In genomic region chr2:219218279-219219112, GRCh38 we compare ENCODE assay signal across 8 cellular contexts. TPM values are rescaled to one million over a fixed set of nuclear protein-coding genes. Genes with fewer than 3 reads are reported as not detected.
DNase-seq lines count a peak whose midpoint lies in the region; ATAC-seq and TF ChIP-seq lines count a peak whose summit lies in the region.

Gene ABCB6, minus strand, starts transcription at chr2:219218958. Its CDS starts 285 bp downstream, at chr2:219218673.

- H3K4me1 ChIP-seq in colonic mucosa: peaks cover 6% of the 10 kb centered on the region

- H3K27ac Mint-ChIP-seq in activated CD4-positive, alpha-beta T cell treated with anti-CD3 and anti-CD28 coated beads, Interleukin-2, amount 10 ng/mL, durations not matched to agents 7 days and 5 days: peak within 1 kb of the TSS; percentile 86

- peak within 1 kb of the TSS; percentile 65 for H3K4me3 ChIP-seq in colonic mucosa

- intact Hi-C loops in colonic mucosa (cut with DNase I): loop anchor here (5.0 kb wide), 1 partner anchor 46 kb away; the partner anchor contains the start of gene SLC23A3

- peak within 1 kb of the TSS; percentile 71 for H3K4me3 Mint-ChIP-seq in activated CD4-positive, alpha-beta T cell treated with anti-CD3 and anti-CD28 coated beads, Interleukin-2, amount 10 ng/mL, durations not matched to agents 7 days and 5 days

- H3K36me3 ChIP-seq in colonic mucosa: peaks cover 17% of the 10 kb centered on the region

- TF ChIP-seq CTCF in colonic mucosa (IDR thresholded peaks at IDR 0.05): no peak

- H3K27me3 ChIP-seq in colonic mucosa (no peaks in the 10 kb centered on the region), layer of hippocampus (ENCODE audit: control insufficient read depth, insufficient read depth, low read length) (no peaks in the 10 kb centered on the region)

- CTCF ChIA-PET in activated CD4-positive, alpha-beta T cell treated with anti-CD3 and anti-CD28 coated beads, Interleukin-2, amount 10 ng/mL, durations not matched to agents 7 days and 5 days (lab: Charles Lee): interaction anchor here (0.5 to 2.2 kb wide), 17 partner anchors 8 to 1076 kb away, joined by 3 to 6 read pairs (median 4); partner anchors contain the start of genes ANKZF1, ATG9A, CNPPD1 and GLB1L

- DNase-seq in NCI-H2196 treated with DMSO at 0.1 percent for 48 hours (lab: John Stamatoyannopoulos, UW; ENCODE audit: unreplicated experiment): peak; percentile 89
- peak; percentile 89 for DNase-seq in activated CD4-positive, alpha-beta T cell treated with anti-CD3 and anti-CD28 coated beads, Interleukin-2, amount 10 ng/mL, durations not matched to agents 7 days and 5 days
- peak; percentile 97 for DNase-seq in colonic mucosa
- DNase-seq in stimulated activated CD4-positive, alpha-beta T cell treated with anti-CD3 and anti-CD28 coated beads, Interleukin-1b, Interleukin-23, amount 100 ng/mL, for 24 hours (ENCODE audit: low read depth in 4 of 4, low spot score in 1 of 4): peak; percentile 47 to 94 (median 78)
- DNase-seq in NOMO-1 (lab: John Stamatoyannopoulos, UW; ENCODE audit: unreplicated experiment in 2 of 2): no peak

- H3K9me3 ChIP-seq in colonic mucosa: no peaks in the 10 kb centered on the region

- no peaks in the 10 kb centered on the region for H3K9me3 Mint-ChIP-seq in activated CD4-positive, alpha-beta T cell treated with anti-CD3 and anti-CD28 coated beads, Interleukin-2, amount 10 ng/mL, durations not matched to agents 7 days and 5 days

- peak within 1 kb of the TSS; percentile 93 for H3K27ac ChIP-seq in colonic mucosa
- peak within 1 kb of the TSS; percentile 89 for H3K27ac ChIP-seq in layer of hippocampus (ENCODE audit: low read depth, low read length)

- POLR2A ChIA-PET in activated CD4-positive, alpha-beta T cell treated with anti-CD3 and anti-CD28 coated beads, Interleukin-2, amount 10 ng/mL, durations not matched to agents 7 days and 5 days (lab: Charles Lee): interaction anchor here (0.6 to 1.5 kb wide), 2 partner anchors 10 to 43 kb away, joined by 3 read pairs; no protein-coding TSS in a partner anchor

- ATAC-seq in GM18517 (IDR thresholded peaks at IDR 0.05; ENCODE audit: unreplicated experiment) (peak; percentile 70), HG02981 (IDR thresholded peaks at IDR 0.05; ENCODE audit: unreplicated experiment) (peak; percentile 78)

- no peaks in the 10 kb centered on the region for H3K27me3 Mint-ChIP-seq in activated CD4-positive, alpha-beta T cell treated with anti-CD3 and anti-CD28 coated beads, Interleukin-2, amount 10 ng/mL, durations not matched to agents 7 days and 5 days

- H3K4me1 Mint-ChIP-seq in activated CD4-positive, alpha-beta T cell treated with anti-CD3 and anti-CD28 coated beads, Interleukin-2, amount 10 ng/mL, durations not matched to agents 7 days and 5 days: peaks cover 25% of the 10 kb centered on the region

- H3K36me3 Mint-ChIP-seq in activated CD4-positive, alpha-beta T cell treated with anti-CD3 and anti-CD28 coated beads, Interleukin-2, amount 10 ng/mL, durations not matched to agents 7 days and 5 days (ENCODE audit: low read depth): peaks cover 36% of the 10 kb centered on the region

- H3K9ac ChIP-seq in colonic mucosa (ENCODE audit: low read depth in 2 of 2, low read length in 2 of 2): peak within 1 kb of the TSS; percentile 56 to 85

RNA-seq across cellular contexts. Expression of gene ABCB6, which starts in this region (rescaled TPM):
- 10 to 100 TPM; 10.0 to 10.3 TPM for total RNA-seq in activated CD4-positive, alpha-beta T cell treated with anti-CD3 and anti-CD28 coated beads, Interleukin-2, amount 10 ng/mL, durations not matched to agents 7 days and 5 days
- total RNA-seq in colonic mucosa: 10 to 100 TPM; 16.9 to 27.1 TPM

Comparison
In these comparisons a context has a peak if more than half of its experiments do, and no peak if none do; other contexts are left out.
1. DNase-seq: peak in NCI-H2196 treated with DMSO at 0.1 percent for 48 hours (single experiment), activated CD4-positive, alpha-beta T cell treated with anti-CD3 and anti-CD28 coated beads, Interleukin-2, amount 10 ng/mL, durations not matched to agents 7 days and 5 days (single experiment), colonic mucosa (single experiment) and stimulated activated CD4-positive, alpha-beta T cell treated with anti-CD3 and anti-CD28 coated beads, Interleukin-1b, Interleukin-23, amount 100 ng/mL, for 24 hours (4 of 4); none in NOMO-1 (0 of 2).